Comparison of ENCODE assay signal across 17 cellular contexts in genomic region chr3:20154928-20155327, GRCh38. TPM values are rescaled to one million over a fixed set of nuclear protein-coding genes. Genes with fewer than 3 reads are reported as not detected.
DNase-seq lines count a peak whose midpoint lies in the region; ATAC-seq, FAIRE-seq and TF ChIP-seq lines count a peak whose summit lies in the region.
"Had no signal": no experiment of that assay in that cellular context is flagged by ENCODE, and none has a peak within 500 bp of the region (broad histone marks: within the 10 kb centered on the region; RNA-seq: fewer than 3 reads in every experiment).

No MANE protein-coding gene starts in this region.

- no peaks in the 10 kb centered on the region for H3K4me1 ChIP-seq in neuronal stem cell (ENCODE audit: control insufficient read depth in 2 of 2, insufficient read depth in 1 of 2, low read depth in 1 of 2, low read length in 2 of 2)
- H3K4me1 ChIP-seq: Caco-2 had no signal

- TF ChIP-seq CTCF in LNCaP clone FGC (IDR thresholded peaks at IDR 0.05; ENCODE audit: control insufficient read depth, extremely low read depth, insufficient read depth) (0 out of 2 replicates have a peak, but pooled peaks have one; percentile 16), bronchial epithelial cell (IDR thresholded peaks at IDR 0.05; ENCODE audit: insufficient read depth, low read length, severe bottlenecking) (peak; percentile 5)

- no peak overlapping the region for H3K27ac ChIP-seq in neuronal stem cell (replicated peaks; ENCODE audit: low read length)
- H3K27ac ChIP-seq: BLaER1, PC-9 had no signal

- no peak overlapping the region for H4K8ac ChIP-seq in neuronal stem cell (ENCODE audit: low read depth, low read length)

- no peak overlapping the region for H4K91ac ChIP-seq in neuronal stem cell (ENCODE audit: low read depth, low read length, poor library complexity)

- H3K4me3 ChIP-seq in LNCaP clone FGC (ENCODE audit: low read depth, low read length) (no peak overlapping the region), bronchial epithelial cell (ENCODE audit: low read depth, low read length) (no peak overlapping the region), neuronal stem cell (ENCODE audit: low read length in 2 of 2) (no peak overlapping the region)
- H3K4me3 ChIP-seq: BLaER1, PC-9 had no signal

- H3K79me1 ChIP-seq in neuronal stem cell (ENCODE audit: low read depth, low read length), result no peaks in the 10 kb centered on the region

- ATAC-seq in GM21423 (IDR thresholded peaks at IDR 0.05; ENCODE audit: unreplicated experiment) (peak; percentile 42), left colon (no peak)

- no peak overlapping the region for H3K14ac ChIP-seq in neuronal stem cell (ENCODE audit: low read length)

- DNase-seq in LNCaP clone FGC (ENCODE audit: low read depth), result no peak
- DNase-seq in bronchial epithelial cell (ENCODE audit: low read depth), result peak; percentile 4
- no peak for DNase-seq in neuronal stem cell (ENCODE audit: low spot score)
- no peak for DNase-seq in left colon
- DNase-seq in COR-L47 (lab: John Stamatoyannopoulos, UW), result no peak
- DNase-seq in germinal center (ENCODE audit: low spot score), result no peak
- DNase-seq in C1 segment of cervical spinal cord (lab: John Stamatoyannopoulos, UW), result no peak
- DNase-seq: Caco-2; MV-4-11; NCI-H1436; NCI-H226; NK-92 treated with Interleukin-12 subunit alpha and Interleukin-12 subunit beta, amount 100 ng/mL, for 24 hours; PC-9; T-helper 1 cell had no signal

- no peak overlapping the region for H2BK12ac ChIP-seq in neuronal stem cell (ENCODE audit: low read length)

- H2AK5ac ChIP-seq in neuronal stem cell (ENCODE audit: low read depth, low read length), result no peak overlapping the region

- no peak overlapping the region for H2BK120ac ChIP-seq in neuronal stem cell (ENCODE audit: low read depth, low read length)

- FAIRE-seq in bronchial epithelial cell (lab: Jason Lieb, UNC), result no peak
- FAIRE-seq: H54 had no signal

- no peak overlapping the region for H2BK15ac ChIP-seq in neuronal stem cell (ENCODE audit: low read length)

- H3K23ac ChIP-seq in neuronal stem cell (ENCODE audit: low read depth, low read length, poor library complexity), result no peak overlapping the region

- H3K18ac ChIP-seq in neuronal stem cell (ENCODE audit: low read length), result peak overlapping the region; percentile 19

- intact Hi-C loops in left colon (cut with DNase I, micrococcal nuclease), result no loop called here

- H2AFZ ChIP-seq in neuronal stem cell (ENCODE audit: low read length), result no peak overlapping the region
- H2AFZ ChIP-seq: PC-9 had no signal

- no peak overlapping the region for H3K4ac ChIP-seq in neuronal stem cell (ENCODE audit: low read length)

- no CpG with 5 or more reads among the region's 4 CpGs for WGBS in neuronal stem cell (ENCODE audit: extremely low coverage in 2 of 2, insufficient read length in 2 of 2, insufficient replicate concordance in 1 of 2), 2 donors

- H3K36me3 ChIP-seq in bronchial epithelial cell (ENCODE audit: control insufficient read depth, insufficient read depth, low read length) (no peaks in the 10 kb centered on the region), neuronal stem cell (replicated peaks in 1 of 2; ENCODE audit: control insufficient read depth in 2 of 2, insufficient read depth in 2 of 2, low read length in 2 of 2) (peaks cover 6 to 52% of the 10 kb centered on the region in 2 donors)

- no peak overlapping the region for H3K4me2 ChIP-seq in neuronal stem cell (ENCODE audit: insufficient read depth, low read length, poor library complexity, severe bottlenecking)
- H3K4me2 ChIP-seq: BLaER1, PC-9 had no signal

- H3K9me3 ChIP-seq in neuronal stem cell (replicated peaks in 1 of 2; ENCODE audit: control insufficient read depth in 2 of 2, insufficient read depth in 1 of 2, low read depth in 1 of 2, low read length in 2 of 2), result no peaks in the 10 kb centered on the region
- H3K9me3 ChIP-seq: BLaER1, Caco-2 had no signal

- H3K27me3 ChIP-seq in bronchial epithelial cell (ENCODE audit: control insufficient read depth, insufficient read depth, low read length), result no peaks in the 10 kb centered on the region
- no peaks in the 10 kb centered on the region for H3K27me3 ChIP-seq in neuronal stem cell (ENCODE audit: control insufficient read depth in 3 of 3, insufficient read depth in 3 of 3, low read depth in 1 of 3, low read length in 3 of 3)
- H3K27me3 ChIP-seq: BLaER1 had no signal

- H3K9ac ChIP-seq in neuronal stem cell (ENCODE audit: low read depth, low read length, poor library complexity), result no peak overlapping the region
- H3K9ac ChIP-seq: BLaER1 had no signal

- H2BK5ac ChIP-seq in neuronal stem cell (ENCODE audit: low read length), result no peak overlapping the region

RNA-seq across cellular contexts. Expression of gene SGO1, which starts 31.1 kb away (rescaled TPM):
- total RNA-seq in bronchial epithelial cell (under 0.01 and 0.26 TPM in 2 replicates), left colon (1 to 10 TPM; 2.8 to 4.8 TPM)
- 43.7 TPM for polyA plus RNA-seq in neuronal stem cell (2013, experiment 1 of 2)
- 47.1 TPM for polyA plus RNA-seq in neuronal stem cell (2013, experiment 2 of 2)
